In the genomic region with DNA sequence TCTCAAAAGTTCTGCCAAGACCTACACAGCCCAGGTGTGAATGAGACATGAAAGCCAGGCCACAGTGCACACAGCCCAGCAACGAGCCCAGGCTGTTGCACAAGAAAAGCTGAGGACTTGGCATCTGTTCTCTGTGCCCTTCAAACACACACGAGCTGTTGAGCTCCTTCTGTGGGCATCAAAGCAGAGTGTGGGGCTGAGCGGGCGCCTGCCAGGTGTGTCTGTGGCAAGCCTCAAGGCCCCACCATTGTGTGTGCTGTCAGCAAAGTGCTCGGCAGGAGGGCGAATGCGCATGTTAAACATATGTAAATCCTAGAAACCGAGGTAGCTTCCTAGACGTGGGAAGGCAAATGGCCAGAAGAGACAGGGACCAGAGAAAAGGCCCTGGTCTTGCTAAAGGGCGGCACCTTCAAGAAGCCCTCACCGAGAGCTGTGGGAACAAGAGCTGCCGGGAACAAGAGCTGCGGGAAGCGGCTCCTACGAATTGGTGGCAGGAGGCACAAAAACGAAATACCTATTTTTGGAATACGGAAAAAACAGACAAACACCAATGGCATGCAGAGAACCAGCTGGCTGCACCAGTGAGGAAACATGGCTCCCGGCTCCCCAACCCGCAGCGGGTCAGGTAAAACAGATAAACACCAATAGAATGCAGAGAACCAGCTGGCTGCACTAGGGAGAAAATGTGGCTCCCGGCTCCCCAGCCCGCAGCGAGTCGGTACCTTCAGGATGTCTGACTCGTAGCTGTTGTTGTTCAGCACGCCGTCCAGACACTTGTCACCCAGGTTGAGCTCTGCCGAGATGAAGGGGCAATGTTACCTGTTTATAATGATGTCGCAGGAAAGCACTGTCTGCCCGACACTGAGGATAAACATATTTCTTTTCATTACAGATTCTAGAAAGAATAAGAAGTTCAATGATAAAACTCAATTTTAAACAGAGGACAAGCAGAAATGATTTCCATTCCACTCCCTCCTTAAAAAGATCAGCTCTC, we compare ENCODE assay signal across 27 cellular contexts. TPM values are rescaled to one million over a fixed set of nuclear protein-coding genes. Genes with fewer than 3 reads are reported as not detected.
DNase-seq lines count a peak whose midpoint lies in the region; ATAC-seq and TF ChIP-seq lines count a peak whose summit lies in the region.
"Had no signal": no experiment of that assay in that cellular context is flagged by ENCODE, and none has a peak within 500 bp of the region (broad histone marks: within the 10 kb centered on the region; RNA-seq: fewer than 3 reads in every experiment).

No MANE protein-coding gene starts in this region.

- DNase-seq in activated T-cell treated with anti-CD3 and anti-CD28 coated beads, Interleukin-2, amount 50 U/mL, for 24 hours: no peak
- DNase-seq in activated T-cell treated with anti-CD3 and anti-CD28 coated beads for 4 hours: no peak
- peak; percentile 91 for DNase-seq in endodermal cell
- DNase-seq in naive thymus-derived CD4-positive, alpha-beta T cell: peak in 5 of 9 donors; percentile 40 to 55 (median 45)
- DNase-seq in GF-D8 (lab: John Stamatoyannopoulos, UW): no peak
- DNase-seq in NCI-H1694 treated with DMSO at 0.1 percent for 48 hours (lab: John Stamatoyannopoulos, UW): no peak
- DNase-seq in neuronal stem cell (ENCODE audit: low spot score): no peak
- DNase-seq: activated CD4-positive, alpha-beta T cell treated with anti-CD3 and anti-CD28 coated beads, Interleukin-2, amount 10 ng/mL, durations not matched to agents 24 days and 14 days; activated CD8-positive, alpha-beta memory T cell treated with anti-CD3 and anti-CD28 coated beads, Interleukin-2, amount 10 ng/mL, durations not matched to agents 7 days and 5 days; BE2C; gastrocnemius medialis; Kasumi-1; mesenchymal stem cell; NCI-H1417; NCI-H2081 treated with DMSO at 0.1 percent for 48 hours; SJCRH30; stimulated activated CD4-positive, alpha-beta T cell treated with anti-CD3 and anti-CD28 coated beads, Interleukin-1b, Interleukin-23, amount 100 ng/mL, for 48 hours had no signal

- peaks cover 2% of the 10 kb centered on the region for H3K4me1 Mint-ChIP-seq in activated T-cell treated with anti-CD3 and anti-CD28 coated beads, Interleukin-2, amount 50 U/mL, for 24 hours (ENCODE audit: low read depth)
- H3K4me1 Mint-ChIP-seq in endodermal cell: peaks cover 7% of the 10 kb centered on the region
- H3K4me1 Mint-ChIP-seq in naive thymus-derived CD4-positive, alpha-beta T cell: peaks cover 0 to 25% (median 11%) of the 10 kb centered on the region in 7 donors
- H3K4me1 Mint-ChIP-seq: activated CD4-positive, alpha-beta T cell treated with anti-CD3 and anti-CD28 coated beads, Interleukin-2, amount 10 ng/mL, durations not matched to agents 24 days and 14 days; activated CD8-positive, alpha-beta memory T cell treated with anti-CD3 and anti-CD28 coated beads, Interleukin-2, amount 10 ng/mL, durations not matched to agents 7 days and 5 days; activated T-helper 17 cell treated with anti-CD3 and anti-CD28 coated beads, Interleukin-2, amount 50 U/mL, for 72 hours had no signal

- peak; percentile 36 for ATAC-seq in naive thymus-derived CD4-positive, alpha-beta T cell
- ATAC-seq: activated CD8-positive, alpha-beta memory T cell treated with anti-CD3 and anti-CD28 coated beads, Interleukin-2, amount 10 ng/mL, durations not matched to agents 7 days and 5 days; activated T-helper 17 cell treated with anti-CD3 and anti-CD28 coated beads, Interleukin-2, amount 50 U/mL, for 72 hours; gastrocnemius medialis; HCT116; HepG2 had no signal

- H2BK15ac ChIP-seq in neuronal stem cell (ENCODE audit: low read length): no peak overlapping the region

- no peak overlapping the region for H2BK12ac ChIP-seq in neuronal stem cell (ENCODE audit: low read length)

- H3K4me3 Mint-ChIP-seq in activated T-cell treated with anti-CD3 and anti-CD28 coated beads, Interleukin-2, amount 50 U/mL, for 24 hours: no peak overlapping the region
- no peak overlapping the region for H3K4me3 Mint-ChIP-seq in endodermal cell
- H3K4me3 Mint-ChIP-seq in naive thymus-derived CD4-positive, alpha-beta T cell: peak overlapping the region in 8 of 10 donors; percentile 12 to 62 (median 34)
- H3K4me3 Mint-ChIP-seq: activated CD4-positive, alpha-beta T cell treated with anti-CD3 and anti-CD28 coated beads, Interleukin-2, amount 10 ng/mL, durations not matched to agents 24 days and 14 days; activated CD8-positive, alpha-beta memory T cell treated with anti-CD3 and anti-CD28 coated beads, Interleukin-2, amount 10 ng/mL, durations not matched to agents 7 days and 5 days; activated naive CD4-positive, alpha-beta T cell treated with anti-CD3 and anti-CD28 coated beads, Interleukin-2, amount 50 U/mL, for 24 hours; activated T-helper 17 cell treated with anti-CD3 and anti-CD28 coated beads, Interleukin-2, amount 50 U/mL, for 72 hours had no signal

- H3K9me3 ChIP-seq in HUES48 (ENCODE audit: control insufficient read depth, insufficient read depth, low read length): no peaks in the 10 kb centered on the region
- H3K9me3 ChIP-seq in endodermal cell (ENCODE audit: control insufficient read depth, low read length): no peaks in the 10 kb centered on the region
- no peaks in the 10 kb centered on the region for H3K9me3 ChIP-seq in naive thymus-derived CD4-positive, alpha-beta T cell (ENCODE audit: control insufficient read depth in 2 of 3, low read length in 3 of 3)
- H3K9me3 ChIP-seq in neuronal stem cell (replicated peaks in 1 of 2; ENCODE audit: control insufficient read depth in 2 of 2, insufficient read depth in 1 of 2, low read depth in 1 of 2, low read length in 2 of 2): peaks cover 0 to 2% of the 10 kb centered on the region in 2 donors
- H3K9me3 ChIP-seq: A549, BE2C, breast epithelium, gastrocnemius medialis, right atrium auricular region, SJCRH30, tibial nerve had no signal

- H2BK120ac ChIP-seq in neuronal stem cell (ENCODE audit: low read depth, low read length): no peak overlapping the region

- WGBS in endodermal cell (ENCODE audit: insufficient coverage in 1 of 2, insufficient read length in 1 of 2), 2 experiments: 81 to 85% methylated on average over 27 to 30 of the region's 30 CpGs
- WGBS in neuronal stem cell (ENCODE audit: extremely low coverage in 2 of 2, insufficient read length in 2 of 2, insufficient replicate concordance in 1 of 2), 2 donors: no CpG with 5 or more reads among the region's 30 CpGs

- peaks cover 67% of the 10 kb centered on the region for H3K36me3 ChIP-seq in HUES48 (ENCODE audit: control insufficient read depth, insufficient read depth, low read length)
- H3K36me3 ChIP-seq in endodermal cell (ENCODE audit: control insufficient read depth, insufficient read depth, low read length): peaks cover 58% of the 10 kb centered on the region
- peaks cover 7 to 70% (median 10%) of the 10 kb centered on the region in 3 experiments for H3K36me3 ChIP-seq in naive thymus-derived CD4-positive, alpha-beta T cell (ENCODE audit: control insufficient read depth in 2 of 3, insufficient read depth in 3 of 3, low read length in 3 of 3)
- H3K36me3 ChIP-seq in neuronal stem cell (replicated peaks in 1 of 2; ENCODE audit: control insufficient read depth in 2 of 2, insufficient read depth in 2 of 2, low read length in 2 of 2): peaks cover 20 to 61% of the 10 kb centered on the region in 2 donors

- no peaks in the 10 kb centered on the region for H3K27me3 Mint-ChIP-seq in activated T-cell treated with anti-CD3 and anti-CD28 coated beads, Interleukin-2, amount 50 U/mL, for 24 hours
- no peaks in the 10 kb centered on the region for H3K27me3 Mint-ChIP-seq in endodermal cell (ENCODE audit: insufficient read depth)
- H3K27me3 Mint-ChIP-seq in naive thymus-derived CD4-positive, alpha-beta T cell: no peaks in the 10 kb centered on the region
- H3K27me3 Mint-ChIP-seq: activated CD4-positive, alpha-beta T cell treated with anti-CD3 and anti-CD28 coated beads, Interleukin-2, amount 10 ng/mL, durations not matched to agents 24 days and 14 days; activated CD8-positive, alpha-beta memory T cell treated with anti-CD3 and anti-CD28 coated beads, Interleukin-2, amount 10 ng/mL, durations not matched to agents 7 days and 5 days; activated naive CD4-positive, alpha-beta T cell treated with anti-CD3 and anti-CD28 coated beads, Interleukin-2, amount 50 U/mL, for 24 hours; activated T-helper 17 cell treated with anti-CD3 and anti-CD28 coated beads, Interleukin-2, amount 50 U/mL, for 72 hours had no signal

- H2AK5ac ChIP-seq in neuronal stem cell (ENCODE audit: low read depth, low read length): no peak overlapping the region

- H3K36me3 Mint-ChIP-seq in activated T-cell treated with anti-CD3 and anti-CD28 coated beads, Interleukin-2, amount 50 U/mL, for 24 hours (ENCODE audit: low read depth): peaks cover 89% of the 10 kb centered on the region
- H3K36me3 Mint-ChIP-seq in endodermal cell (ENCODE audit: low read depth): peaks cover 75% of the 10 kb centered on the region
- peaks cover under 1 to 49% (median 20%) of the 10 kb centered on the region in 5 donors for H3K36me3 Mint-ChIP-seq in naive thymus-derived CD4-positive, alpha-beta T cell

- H3K18ac ChIP-seq in neuronal stem cell (ENCODE audit: low read length): no peak overlapping the region

- CTCF ChIA-PET in naive thymus-derived CD4-positive, alpha-beta T cell (lab: Charles Lee): no interaction called here

- intact Hi-C loops in naive thymus-derived CD4-positive, alpha-beta T cell (cut with micrococcal nuclease): no loop called here

- no peak overlapping the region for H3K14ac ChIP-seq in neuronal stem cell (ENCODE audit: low read length)

- no peak overlapping the region for H4K8ac ChIP-seq in neuronal stem cell (ENCODE audit: low read depth, low read length)

- H3K27ac Mint-ChIP-seq in activated T-cell treated with anti-CD3 and anti-CD28 coated beads, Interleukin-2, amount 50 U/mL, for 24 hours: peak overlapping the region; percentile 18
- peak overlapping the region; percentile 88 for H3K27ac Mint-ChIP-seq in endodermal cell
- H3K27ac Mint-ChIP-seq in naive thymus-derived CD4-positive, alpha-beta T cell: peak overlapping the region in 7 of 9 donors; percentile 55 to 93 (median 76)
- H3K27ac Mint-ChIP-seq: activated CD4-positive, alpha-beta T cell treated with anti-CD3 and anti-CD28 coated beads, Interleukin-2, amount 10 ng/mL, durations not matched to agents 24 days and 14 days; activated naive CD4-positive, alpha-beta T cell treated with anti-CD3 and anti-CD28 coated beads, Interleukin-2, amount 50 U/mL, for 24 hours; activated T-helper 17 cell treated with anti-CD3 and anti-CD28 coated beads, Interleukin-2, amount 50 U/mL, for 72 hours had no signal

- H3K4me3 ChIP-seq in HUES48 (ENCODE audit: low read depth, low read length) (0 out of 2 replicates have a peak overlapping the region, but pooled peaks have one; percentile 2), endodermal cell (ENCODE audit: low read length) (no peak overlapping the region), neuronal stem cell (ENCODE audit: low read length in 2 of 2) (no peak overlapping the region)
- H3K4me3 ChIP-seq in naive thymus-derived CD4-positive, alpha-beta T cell (ENCODE audit: low read length): no peak overlapping the region
- H3K4me3 ChIP-seq: A549, breast epithelium, gastrocnemius medialis, right atrium auricular region, SJCRH30, smooth muscle cell, tibial nerve had no signal

- no peak overlapping the region for H3K4me2 ChIP-seq in neuronal stem cell (ENCODE audit: insufficient read depth, low read length, poor library complexity, severe bottlenecking)
- H3K4me2 ChIP-seq: A549, smooth muscle cell had no signal

- H3K4me1 ChIP-seq in HUES48 (ENCODE audit: control insufficient read depth, insufficient read depth, low read length): peaks cover 19% of the 10 kb centered on the region
- no peaks in the 10 kb centered on the region for H3K4me1 ChIP-seq in endodermal cell (ENCODE audit: control insufficient read depth, insufficient read depth, low read length)
- H3K4me1 ChIP-seq in naive thymus-derived CD4-positive, alpha-beta T cell (ENCODE audit: control insufficient read depth in 2 of 2, insufficient read depth in 2 of 2, low read length in 2 of 2): peaks cover 0 to 5% of the 10 kb centered on the region in 2 donors
- no peaks in the 10 kb centered on the region for H3K4me1 ChIP-seq in neuronal stem cell (ENCODE audit: control insufficient read depth in 2 of 2, insufficient read depth in 1 of 2, low read depth in 1 of 2, low read length in 2 of 2)
- H3K4me1 ChIP-seq: A549, BE2C, breast epithelium, gastrocnemius medialis, right atrium auricular region, SJCRH30, tibial nerve had no signal

- peak overlapping the region; percentile 53 for H3K27ac ChIP-seq in HUES48 (ENCODE audit: low read depth, low read length)
- H3K27ac ChIP-seq in endodermal cell (ENCODE audit: low read depth, low read length): no peak overlapping the region
- H3K27ac ChIP-seq in naive thymus-derived CD4-positive, alpha-beta T cell (ENCODE audit: low read depth, low read length): peak overlapping the region; percentile 35
- H3K27ac ChIP-seq in neuronal stem cell (replicated peaks; ENCODE audit: low read length): no peak overlapping the region
- H3K27ac ChIP-seq: A549, breast epithelium, gastrocnemius medialis, right atrium auricular region, SJCRH30, tibial nerve had no signal

- H3K23ac ChIP-seq in neuronal stem cell (ENCODE audit: low read depth, low read length, poor library complexity): no peak overlapping the region

- TF ChIP-seq CTCF in endodermal cell (conservative IDR thresholded peaks at IDR 0.05): no peak

- no peaks in the 10 kb centered on the region for H3K9me3 Mint-ChIP-seq in activated T-cell treated with anti-CD3 and anti-CD28 coated beads, Interleukin-2, amount 50 U/mL, for 24 hours
- H3K9me3 Mint-ChIP-seq in endodermal cell: no peaks in the 10 kb centered on the region
- H3K9me3 Mint-ChIP-seq in naive thymus-derived CD4-positive, alpha-beta T cell: peaks cover 0 to 2% (median 0%) of the 10 kb centered on the region in 11 donors
- H3K9me3 Mint-ChIP-seq: activated CD4-positive, alpha-beta T cell treated with anti-CD3 and anti-CD28 coated beads, Interleukin-2, amount 10 ng/mL, durations not matched to agents 24 days and 14 days; activated naive CD4-positive, alpha-beta T cell treated with anti-CD3 and anti-CD28 coated beads, Interleukin-2, amount 50 U/mL, for 24 hours; activated T-helper 17 cell treated with anti-CD3 and anti-CD28 coated beads, Interleukin-2, amount 50 U/mL, for 72 hours had no signal

- no peak overlapping the region for H2AFZ ChIP-seq in neuronal stem cell (ENCODE audit: low read length)

- POLR2A ChIA-PET in naive thymus-derived CD4-positive, alpha-beta T cell (lab: Charles Lee): interaction anchor here (1.5 to 1.9 kb wide), 3 partner anchors 11 to 19 kb away, joined by 4 to 7 read pairs (median 7); a partner anchor contains a TSS

- H3K79me1 ChIP-seq in neuronal stem cell (ENCODE audit: low read depth, low read length): peaks cover 2% of the 10 kb centered on the region

- H3K27me3 ChIP-seq in HUES48 (ENCODE audit: control insufficient read depth, insufficient read depth, low read length): no peaks in the 10 kb centered on the region
- no peaks in the 10 kb centered on the region for H3K27me3 ChIP-seq in endodermal cell (ENCODE audit: control insufficient read depth, insufficient read depth, low read length, poor library complexity, severe bottlenecking)
- H3K27me3 ChIP-seq in naive thymus-derived CD4-positive, alpha-beta T cell (ENCODE audit: control insufficient read depth in 2 of 2, insufficient read depth in 2 of 2, low read length in 2 of 2): no peaks in the 10 kb centered on the region
- H3K27me3 ChIP-seq in neuronal stem cell (ENCODE audit: control insufficient read depth in 3 of 3, insufficient read depth in 3 of 3, low read depth in 1 of 3, low read length in 3 of 3): no peaks in the 10 kb centered on the region
- H3K27me3 ChIP-seq: BE2C, breast epithelium, gastrocnemius medialis, right atrium auricular region, SJCRH30, tibial nerve had no signal

- no peak overlapping the region for H3K4ac ChIP-seq in neuronal stem cell (ENCODE audit: low read length)

- no peak overlapping the region for H2BK5ac ChIP-seq in neuronal stem cell (ENCODE audit: low read length)

- no peak overlapping the region for H4K91ac ChIP-seq in neuronal stem cell (ENCODE audit: low read depth, low read length, poor library complexity)

- H3K9ac ChIP-seq in HUES48 (ENCODE audit: low read depth, low read length) (no peak overlapping the region), endodermal cell (ENCODE audit: extremely low read depth, low read length, poor library complexity, severe bottlenecking) (no peak overlapping the region), neuronal stem cell (ENCODE audit: low read depth, low read length, poor library complexity) (no peak overlapping the region)

RNA-seq across cellular contexts. Expression of a gene that starts 19.0 kb away (rescaled TPM):
- 10 to 100 TPM; 38.2 to 43.5 TPM for total RNA-seq in endodermal cell
- polyA plus RNA-seq in endodermal cell (2013, experiment 1 of 2): 18.0 TPM
- 18.4 TPM for polyA plus RNA-seq in endodermal cell (2013, experiment 2 of 2)
- 10 to 100 TPM; 46.3 to 65.7 (median 63.6) TPM for total RNA-seq in naive thymus-derived CD4-positive, alpha-beta T cell
- 10 to 100 TPM; 11.7 to 16.6 TPM for polyA plus RNA-seq in naive thymus-derived CD4-positive, alpha-beta T cell
- 6.8 TPM for polyA plus RNA-seq in neuronal stem cell (2013, experiment 1 of 2)
- polyA plus RNA-seq in neuronal stem cell (2013, experiment 2 of 2): 7.2 TPM

RNA-seq across cellular contexts. Expression of a gene that starts 39.7 kb away (rescaled TPM):
- 10 to 100 TPM; 57.0 to 80.4 TPM for total RNA-seq in endodermal cell
- 33.9 TPM for polyA plus RNA-seq in endodermal cell (2013, experiment 1 of 2)
- 33.5 TPM for polyA plus RNA-seq in endodermal cell (2013, experiment 2 of 2)
- 10 to 100 TPM; 66.7 to 97.8 (median 81.7) TPM for total RNA-seq in naive thymus-derived CD4-positive, alpha-beta T cell
- 10 to 100 TPM; 25.2 to 44.4 TPM for polyA plus RNA-seq in naive thymus-derived CD4-positive, alpha-beta T cell
- 18.4 TPM for polyA plus RNA-seq in neuronal stem cell (2013, experiment 1 of 2)
- polyA plus RNA-seq in neuronal stem cell (2013, experiment 2 of 2): 18.0 TPM

Comparison
In these comparisons a context has a peak if more than half of its experiments do, and no peak if none do; other contexts are left out.
1. DNase-seq: peak in endodermal cell (single experiment) and naive thymus-derived CD4-positive, alpha-beta T cell (5 of 9); none in activated T-cell treated with anti-CD3 and anti-CD28 coated beads, Interleukin-2, amount 50 U/mL, for 24 hours (single experiment), activated T-cell treated with anti-CD3 and anti-CD28 coated beads for 4 hours (single experiment), GF-D8 (single experiment), NCI-H1694 treated with DMSO at 0.1 percent for 48 hours (single experiment) and neuronal stem cell (single experiment).
2. H3K27ac Mint-ChIP-seq: peak in every context shown above with its lines; median percentile 88 in endodermal cell; 76 in naive thymus-derived CD4-positive, alpha-beta T cell; 18 in activated T-cell treated with anti-CD3 and anti-CD28 coated beads, Interleukin-2, amount 50 U/mL, for 24 hours.
3. H3K4me3 Mint-ChIP-seq: peak in naive thymus-derived CD4-positive, alpha-beta T cell (8 of 10); none in activated T-cell treated with anti-CD3 and anti-CD28 coated beads, Interleukin-2, amount 50 U/mL, for 24 hours (single experiment) and endodermal cell (single experiment).
4. H3K27ac ChIP-seq: peak in HUES48 (single experiment) and naive thymus-derived CD4-positive, alpha-beta T cell (single experiment); none in endodermal cell (single experiment) and neuronal stem cell (single experiment).